ENCODE assay signal across 9 cellular contexts in genomic region chr10:58651040-58651439, GRCh38.
A peak's percentile ranks its signal among the peaks of the same experiment; 100 is the strongest.
DNase-seq lines count a peak whose midpoint lies in the region; TF ChIP-seq lines count a peak whose summit lies in the region.
"Had no signal": no experiment of that assay in that cellular context is flagged by ENCODE, and none has a peak within 500 bp of the region (broad histone marks: within the 10 kb centered on the region; RNA-seq: fewer than 3 reads in every experiment).

No MANE protein-coding gene starts in this region.

- peak; percentile 2 to 56 for DNase-seq in NCI-H2081 (lab: John Stamatoyannopoulos, UW)
- DNase-seq in NCI-H2081 treated with DMSO at 0.1 percent for 48 hours (lab: John Stamatoyannopoulos, UW): no peak
- DNase-seq in SK-N-SH: peak; percentile 50
- peak; percentile 88 for DNase-seq in glomerular visceral epithelial cell (ENCODE audit: extremely low spot score)
- peak; percentile 15 to 41 for DNase-seq in tibial nerve (ENCODE audit: low spot score in 2 of 2)
- no peak for DNase-seq in activated naive CD4-positive, alpha-beta T cell treated with anti-CD3 and anti-CD28 coated beads, Interleukin-2, amount 10 ng/mL, durations not matched to agents 7 days and 5 days
- no peak for DNase-seq in activated CD4-positive, alpha-beta T cell treated with anti-CD3 and anti-CD28 coated beads, Interleukin-2, amount 50 U/mL, for 1 hour
- DNase-seq in NCI-H446 treated with DMSO at 0.1 percent for 48 hours (lab: John Stamatoyannopoulos, UW): no peak
- DNase-seq: activated B cell treated with CpG ODN at 0.5 μM for 24 hours had no signal

- H3K27me3 ChIP-seq in SK-N-SH (ENCODE audit: insufficient read depth) (no peaks in the 10 kb centered on the region), tibial nerve (no peaks in the 10 kb centered on the region)

- H3K4me2 ChIP-seq in SK-N-SH: peak overlapping the region; percentile 67

- TF ChIP-seq EP300 in SK-N-SH (IDR thresholded peaks at IDR 0.05; ENCODE audit: borderline replicate concordance in 1 of 2, low read depth in 1 of 2, low read length in 1 of 2) (peak; percentile 86 to 92), tibial nerve (IDR thresholded peaks at IDR 0.05) (no peak)

- peak overlapping the region; percentile 18 to 31; a peak in 2 of 4 replicates for H3K4me3 ChIP-seq in SK-N-SH (ENCODE audit: low read depth in 2 of 2, low read length in 1 of 2)
- H3K4me3 ChIP-seq in tibial nerve: no peak overlapping the region

- POLR2A ChIA-PET in SK-N-SH (lab: Yijun Ruan, JAX): no interaction called here

- no peak overlapping the region for H3K4me3 Mint-ChIP-seq in activated naive CD4-positive, alpha-beta T cell treated with anti-CD3 and anti-CD28 coated beads, Interleukin-2, amount 10 ng/mL, durations not matched to agents 7 days and 5 days
- H3K4me3 Mint-ChIP-seq: activated B cell treated with CpG ODN at 0.5 μM for 24 hours had no signal

- H3K9me3 Mint-ChIP-seq in activated naive CD4-positive, alpha-beta T cell treated with anti-CD3 and anti-CD28 coated beads, Interleukin-2, amount 10 ng/mL, durations not matched to agents 7 days and 5 days: no peaks in the 10 kb centered on the region
- H3K9me3 Mint-ChIP-seq: activated B cell treated with CpG ODN at 0.5 μM for 24 hours had no signal

- peak overlapping the region; percentile 47; the same call in 1 of the 2 replicates for H2AFZ ChIP-seq in SK-N-SH (ENCODE audit: low read depth)

- no peak for TF ChIP-seq POLR2A in tibial nerve (IDR thresholded peaks at IDR 0.05)

- H3K79me2 ChIP-seq in SK-N-SH (ENCODE audit: insufficient read depth): no peaks in the 10 kb centered on the region

- H3K9me2 ChIP-seq in SK-N-SH: no peaks in the 10 kb centered on the region

- TF ChIP-seq CTCF in SK-N-SH (IDR thresholded peaks at IDR 0.05) (no peak), tibial nerve (IDR thresholded peaks at IDR 0.05) (no peak)

- H3K27ac Mint-ChIP-seq in activated naive CD4-positive, alpha-beta T cell treated with anti-CD3 and anti-CD28 coated beads, Interleukin-2, amount 10 ng/mL, durations not matched to agents 7 days and 5 days: no peak overlapping the region
- H3K27ac Mint-ChIP-seq: activated B cell treated with CpG ODN at 0.5 μM for 24 hours had no signal

- CTCF ChIA-PET in SK-N-SH (lab: Yijun Ruan, JAX): interaction anchor here (0.7 to 3.5 kb wide), 11 partner anchors 8 to 137 kb away, joined by 3 to 27 read pairs (median 3); no protein-coding TSS in a partner anchor
- CTCF ChIA-PET in activated naive CD4-positive, alpha-beta T cell treated with anti-CD3 and anti-CD28 coated beads, Interleukin-2, amount 10 ng/mL, durations not matched to agents 7 days and 5 days (lab: Charles Lee): no interaction called here

- H3K27ac ChIP-seq in SK-N-SH (ENCODE audit: low read depth in 2 of 2, low read length in 1 of 2) (peak overlapping the region; percentile 70 to 100), tibial nerve (no peak overlapping the region)

- H3K36me3 ChIP-seq in SK-N-SH (replicated peaks in 1 of 2; ENCODE audit: control insufficient read depth in 1 of 2, insufficient read depth in 2 of 2, low read length in 1 of 2): no peaks in the 10 kb centered on the region
- no peaks in the 10 kb centered on the region for H3K36me3 ChIP-seq in tibial nerve

- WGBS in SK-N-SH (ENCODE audit: low lambda C conversion rate): 0% methylated on average over 5 of the region's 5 CpGs
- WGBS in tibial nerve, 2 donors: 10 to 12% methylated on average over 5 of the region's 5 CpGs

- H4K20me1 ChIP-seq in SK-N-SH (ENCODE audit: insufficient read depth): no peaks in the 10 kb centered on the region

- H3K4me1 ChIP-seq in SK-N-SH (ENCODE audit: control insufficient read depth in 1 of 2, insufficient read depth in 2 of 2, low read depth in 1 of 2, low read length in 1 of 2) (peaks cover 26 to 60% of the 10 kb centered on the region in 2 experiments), tibial nerve (peaks cover 0 to 18% (median 6%) of the 10 kb centered on the region in 4 donors)

- H3K9me3 ChIP-seq in SK-N-SH (no peaks in the 10 kb centered on the region), tibial nerve (no peaks in the 10 kb centered on the region)

- H3F3A ChIP-seq in SK-N-SH (replicated peaks; ENCODE audit: insufficient read depth): peaks cover 17% of the 10 kb centered on the region

- peak overlapping the region; percentile 34; the same call in 1 of the 2 replicates for H3K9ac ChIP-seq in SK-N-SH

- no peaks in the 10 kb centered on the region for H3K27me3 Mint-ChIP-seq in activated naive CD4-positive, alpha-beta T cell treated with anti-CD3 and anti-CD28 coated beads, Interleukin-2, amount 10 ng/mL, durations not matched to agents 7 days and 5 days
- H3K27me3 Mint-ChIP-seq: activated B cell treated with CpG ODN at 0.5 μM for 24 hours had no signal

- H3K4me1 Mint-ChIP-seq in activated naive CD4-positive, alpha-beta T cell treated with anti-CD3 and anti-CD28 coated beads, Interleukin-2, amount 10 ng/mL, durations not matched to agents 7 days and 5 days: no peaks in the 10 kb centered on the region
- H3K4me1 Mint-ChIP-seq: activated B cell treated with CpG ODN at 0.5 μM for 24 hours had no signal

- no peaks in the 10 kb centered on the region for H3K36me3 Mint-ChIP-seq in activated naive CD4-positive, alpha-beta T cell treated with anti-CD3 and anti-CD28 coated beads, Interleukin-2, amount 10 ng/mL, durations not matched to agents 7 days and 5 days

- TF ChIP-seq RAD21 in SK-N-SH (IDR thresholded peaks at IDR 0.05; ENCODE audit: low read length): peak; percentile 53

TF ChIP-seq in SK-N-SH, 30 proteins besides CTCF, POLR2A, EP300 and RAD21 (continues in another document):
- TF ChIP-seq RCOR1 (IDR thresholded peaks at IDR 0.05; ENCODE audit: low read length): peak; percentile 88
- TF ChIP-seq EZH2phosphoT487 (IDR thresholded peaks at IDR 0.05; ENCODE audit: borderline replicate concordance, low read depth): no peak
- 0 out of 2 replicates have a peak, but pooled peaks have one; percentile 8 for TF ChIP-seq FOSL2 (IDR thresholded peaks at IDR 0.05; ENCODE audit: borderline replicate concordance, low read depth)
- TF ChIP-seq SIN3A (IDR thresholded peaks at IDR 0.05; ENCODE audit: borderline replicate concordance, low read depth, low read length): no peak
- peak; percentile 58 for TF ChIP-seq JUND (IDR thresholded peaks at IDR 0.05)
- 0 out of 2 replicates have a peak, but pooled peaks have one; percentile 8 for TF ChIP-seq TAF1 (IDR thresholded peaks at IDR 0.05; ENCODE audit: borderline replicate concordance, low read depth, low read length)
- peak; percentile 63; the same call in 1 of the 2 replicates for TF ChIP-seq MEF2A (IDR thresholded peaks at IDR 0.05; ENCODE audit: borderline replicate concordance, low read depth)
- TF ChIP-seq, protein P1, sequence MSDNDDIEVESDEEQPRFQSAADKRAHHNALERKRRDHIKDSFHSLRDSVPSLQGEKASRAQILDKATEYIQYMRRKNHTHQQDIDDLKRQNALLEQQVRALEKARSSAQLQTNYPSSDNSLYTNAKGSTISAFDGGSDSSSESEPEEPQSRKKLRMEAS (IDR thresholded peaks at IDR 0.05; ENCODE audit: low read depth): peak; percentile 49; the same call in 1 of the 2 replicates
- TF ChIP-seq, protein P2, sequence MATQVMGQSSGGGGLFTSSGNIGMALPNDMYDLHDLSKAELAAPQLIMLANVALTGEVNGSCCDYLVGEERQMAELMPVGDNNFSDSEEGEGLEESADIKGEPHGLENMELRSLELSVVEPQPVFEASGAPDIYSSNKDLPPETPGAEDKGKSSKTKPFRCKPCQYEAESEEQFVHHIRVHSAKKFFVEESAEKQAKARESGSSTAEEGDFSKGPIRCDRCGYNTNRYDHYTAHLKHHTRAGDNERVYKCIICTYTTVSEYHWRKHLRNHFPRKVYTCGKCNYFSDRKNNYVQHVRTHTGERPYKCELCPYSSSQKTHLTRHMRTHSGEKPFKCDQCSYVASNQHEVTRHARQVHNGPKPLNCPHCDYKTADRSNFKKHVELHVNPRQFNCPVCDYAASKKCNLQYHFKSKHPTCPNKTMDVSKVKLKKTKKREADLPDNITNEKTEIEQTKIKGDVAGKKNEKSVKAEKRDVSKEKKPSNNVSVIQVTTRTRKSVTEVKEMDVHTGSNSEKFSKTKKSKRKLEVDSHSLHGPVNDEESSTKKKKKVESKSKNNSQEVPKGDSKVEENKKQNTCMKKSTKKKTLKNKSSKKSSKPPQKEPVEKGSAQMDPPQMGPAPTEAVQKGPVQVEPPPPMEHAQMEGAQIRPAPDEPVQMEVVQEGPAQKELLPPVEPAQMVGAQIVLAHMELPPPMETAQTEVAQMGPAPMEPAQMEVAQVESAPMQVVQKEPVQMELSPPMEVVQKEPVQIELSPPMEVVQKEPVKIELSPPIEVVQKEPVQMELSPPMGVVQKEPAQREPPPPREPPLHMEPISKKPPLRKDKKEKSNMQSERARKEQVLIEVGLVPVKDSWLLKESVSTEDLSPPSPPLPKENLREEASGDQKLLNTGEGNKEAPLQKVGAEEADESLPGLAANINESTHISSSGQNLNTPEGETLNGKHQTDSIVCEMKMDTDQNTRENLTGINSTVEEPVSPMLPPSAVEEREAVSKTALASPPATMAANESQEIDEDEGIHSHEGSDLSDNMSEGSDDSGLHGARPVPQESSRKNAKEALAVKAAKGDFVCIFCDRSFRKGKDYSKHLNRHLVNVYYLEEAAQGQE (IDR thresholded peaks at IDR 0.05; ENCODE audit: low read depth, low read length): no peak
- TF ChIP-seq POLR2AphosphoS5 (IDR thresholded peaks at IDR 0.05; ENCODE audit: low read depth, low read length): peak; percentile 82
- peak; percentile 94 for TF ChIP-seq TCF12 (IDR thresholded peaks at IDR 0.05)
- no peak for TF ChIP-seq ELF1 (IDR thresholded peaks at IDR 0.05)
- peak; percentile 99 for TF ChIP-seq NFIC (IDR thresholded peaks at IDR 0.05; ENCODE audit: borderline replicate concordance)
- peak; percentile 61 for TF ChIP-seq CHD2 (IDR thresholded peaks at IDR 0.05; ENCODE audit: low read length, partially characterized antibody)
- TF ChIP-seq GABPA (IDR thresholded peaks at IDR 0.05; ENCODE audit: low read depth): no peak
- TF ChIP-seq RXRA (IDR thresholded peaks at IDR 0.05; ENCODE audit: borderline replicate concordance, low read depth): peak; percentile 58; the same call in 1 of the 2 replicates
- TF ChIP-seq, protein P3, sequence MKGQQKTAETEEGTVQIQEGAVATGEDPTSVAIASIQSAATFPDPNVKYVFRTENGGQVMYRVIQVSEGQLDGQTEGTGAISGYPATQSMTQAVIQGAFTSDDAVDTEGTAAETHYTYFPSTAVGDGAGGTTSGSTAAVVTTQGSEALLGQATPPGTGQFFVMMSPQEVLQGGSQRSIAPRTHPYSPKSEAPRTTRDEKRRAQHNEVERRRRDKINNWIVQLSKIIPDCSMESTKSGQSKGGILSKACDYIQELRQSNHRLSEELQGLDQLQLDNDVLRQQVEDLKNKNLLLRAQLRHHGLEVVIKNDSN (IDR thresholded peaks at IDR 0.05; ENCODE audit: borderline replicate concordance, low read depth): no peak
- peak; percentile 87; the same call in 1 of the 2 replicates for TF ChIP-seq FOXJ3 (CRISPR knock-in tag; IDR thresholded peaks at IDR 0.05)
- no peak for TF ChIP-seq RFX5 (IDR thresholded peaks at IDR 0.05; ENCODE audit: low read length)

Comparison
In these comparisons a context has a peak if more than half of its experiments do, and no peak if none do; other contexts are left out.
1. DNase-seq: peak in NCI-H2081 (2 of 2), SK-N-SH (single experiment), glomerular visceral epithelial cell (single experiment) and tibial nerve (2 of 2); none in NCI-H2081 treated with DMSO at 0.1 percent for 48 hours (single experiment), activated naive CD4-positive, alpha-beta T cell treated with anti-CD3 and anti-CD28 coated beads, Interleukin-2, amount 10 ng/mL, durations not matched to agents 7 days and 5 days (single experiment), activated CD4-positive, alpha-beta T cell treated with anti-CD3 and anti-CD28 coated beads, Interleukin-2, amount 50 U/mL, for 1 hour (single experiment) and NCI-H446 treated with DMSO at 0.1 percent for 48 hours (single experiment).
2. H3K27ac ChIP-seq: peak in SK-N-SH (2 of 2); none in tibial nerve (0 of 4).
3. H3K4me3 ChIP-seq: peak in SK-N-SH (2 of 2); none in tibial nerve (0 of 4).